ENCODE assay signal across 26 cellular contexts in the genomic region with DNA sequence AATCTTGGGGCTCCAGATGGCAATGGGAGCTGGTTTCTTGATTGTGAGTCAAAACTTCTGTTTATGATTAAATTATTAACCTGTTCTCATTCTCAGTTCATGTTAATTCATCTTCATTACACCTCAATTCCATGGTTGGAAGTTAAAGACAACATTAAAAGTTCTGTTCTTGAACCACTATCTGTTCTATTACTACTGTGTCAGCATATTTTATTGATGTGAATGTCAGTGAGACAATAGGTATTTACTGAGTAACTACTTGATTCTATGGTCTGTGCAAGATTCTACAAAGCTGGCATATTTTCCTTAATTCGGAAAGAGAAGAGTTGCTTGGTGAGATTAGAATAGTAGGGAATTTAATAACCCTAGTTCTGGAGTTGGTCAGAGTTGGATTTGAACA.
"Had no signal": no experiment of that assay in that cellular context is flagged by ENCODE, and none has a peak within 500 bp of the region (broad histone marks: within the 10 kb centered on the region; RNA-seq: fewer than 3 reads in every experiment).

No MANE protein-coding gene starts in this region.

- H3K27ac ChIP-seq: colonic mucosa, epithelial cell of prostate, esophagus squamous epithelium, gastrocnemius medialis, heart right ventricle, left lung, lower lobe of right lung had no signal

- H3K4me3 ChIP-seq: colonic mucosa, esophagus squamous epithelium, gastrocnemius medialis, heart right ventricle, left lung, lower lobe of right lung, mucosa of descending colon had no signal

- FAIRE-seq: islet of Langerhans, keratinocyte had no signal

- H3K4me1 ChIP-seq: colonic mucosa, esophagus squamous epithelium, gastrocnemius medialis, heart right ventricle, left lung, lower lobe of right lung had no signal

- H3K4me1 Mint-ChIP-seq: endodermal cell, mesothelial cell of epicardium, naive B cell had no signal

- H3K9me3 ChIP-seq: colonic mucosa had no signal

- H3K27me3 ChIP-seq: colonic mucosa, esophagus squamous epithelium, gastrocnemius medialis, heart right ventricle, left lung had no signal

- ATAC-seq: effector memory CD8-positive, alpha-beta T cell; esophagus mucosa; gastrocnemius medialis; heart right ventricle; left cardiac atrium; left lung; left ventricle myocardium superior; lower lobe of right lung; mucosa of descending colon had no signal

- DNase-seq: colonic mucosa; cortex of kidney; effector CD8-positive, alpha-beta T cell; effector memory CD8-positive, alpha-beta T cell; endodermal cell; esophagus squamous epithelium; foreskin fibroblast; foreskin melanocyte; gastrocnemius medialis; glutamatergic neuron; head of caudate nucleus; heart right ventricle; hippocampal formation; left cardiac atrium; left lung; left ventricle myocardium superior; lower lobe of right lung; mesenchymal stem cell; mucosa of descending colon; naive B cell had no signal

- H3K36me3 ChIP-seq: colonic mucosa, esophagus squamous epithelium, gastrocnemius medialis, heart right ventricle, left lung, lower lobe of right lung had no signal

- H3K27ac Mint-ChIP-seq: dendritic cell treated with granulocyte-macrophage colony-stimulating factor and Interleukin-4, amounts not matched to agents 40 ng/mL and 50 ng/mL, for 4 days; effector memory CD8-positive, alpha-beta T cell; endodermal cell; mesothelial cell of epicardium; naive B cell had no signal

- H3K27me3 Mint-ChIP-seq: dendritic cell treated with granulocyte-macrophage colony-stimulating factor and Interleukin-4, amounts not matched to agents 40 ng/mL and 50 ng/mL, for 4 days; effector memory CD8-positive, alpha-beta T cell; naive B cell had no signal

- H3K4me3 Mint-ChIP-seq: dendritic cell treated with granulocyte-macrophage colony-stimulating factor and Interleukin-4, amounts not matched to agents 40 ng/mL and 50 ng/mL, for 4 days; effector memory CD8-positive, alpha-beta T cell; endodermal cell; mesothelial cell of epicardium; naive B cell had no signal
